Comparison of ENCODE assay signal across 8 cellular contexts in the genomic region with DNA sequence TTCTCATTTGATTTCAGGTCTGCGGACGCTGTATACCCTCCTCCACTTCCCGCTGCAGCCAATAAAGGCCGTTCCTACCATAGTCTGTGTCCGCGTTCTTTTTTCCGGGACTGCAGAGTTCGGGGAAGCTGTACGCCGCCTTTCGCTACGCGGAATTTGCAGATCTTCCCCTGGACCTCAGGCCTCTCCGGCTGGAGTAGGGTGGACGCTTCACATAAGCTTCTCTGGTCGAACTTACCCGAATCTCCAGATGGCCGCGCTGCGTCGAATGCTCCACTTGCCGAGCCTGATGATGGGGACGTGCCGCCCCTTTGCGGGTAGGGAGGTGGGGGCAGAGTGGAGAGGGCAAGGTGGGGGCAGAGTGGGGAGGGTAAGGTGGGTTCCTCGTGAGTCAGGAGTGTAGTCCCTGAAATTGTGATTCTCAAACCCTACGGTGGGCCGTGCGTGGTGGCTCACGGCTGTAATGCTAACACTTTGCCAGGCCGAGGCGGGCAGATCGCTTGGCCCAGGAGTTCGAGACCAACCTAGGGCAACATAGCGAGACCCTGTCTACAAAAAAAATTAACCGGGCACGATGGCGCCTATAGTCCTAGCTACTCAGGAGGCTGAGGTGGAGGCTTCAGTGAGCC. TPM values are rescaled to one million over a fixed set of nuclear protein-coding genes. Genes with fewer than 3 reads are reported as not detected.
A peak's percentile ranks its signal among the peaks of the same experiment; 100 is the strongest.
DNase-seq lines count a peak whose midpoint lies in the region; ATAC-seq and TF ChIP-seq lines count a peak whose summit lies in the region.

No MANE protein-coding gene starts in this region.

- peak overlapping the region; percentile 99 for H3K9ac ChIP-seq in ES-I3 (ENCODE audit: low read depth, low read length)

- H3K4me3 ChIP-seq in HEK293 (ENCODE audit: low read depth, low read length), result peak overlapping the region; percentile 30

- DNase-seq in NCI-H69 (lab: John Stamatoyannopoulos, UW) (peak; percentile 66), erythroblast (lab: John Stamatoyannopoulos, UW) (peak; percentile 71 to 78), superior temporal gyrus (ENCODE audit: extremely low spot score) (peak; percentile 69)
- peak; percentile 66 for DNase-seq in activated T-cell treated with anti-CD3 and anti-CD28 coated beads, Interleukin-2, amount 50 U/mL, for 1 hour
- DNase-seq in naive thymus-derived CD8-positive, alpha-beta T cell, result peak in 9 of 10 donors; percentile 44 to 79 (median 55)

- POLR2A ChIA-PET in HEK293 (lab: Yijun Ruan, JAX), result interaction anchor here (0.7 to 5.0 kb wide), 42 partner anchors 9 to 241 kb away, joined by 3 to 90 read pairs (median 6); a partner anchor contains a TSS
- POLR2A ChIA-PET in naive thymus-derived CD8-positive, alpha-beta T cell (lab: Charles Lee), result interaction anchor here (0.7 to 14.7 kb wide), 44 partner anchors 9 to 1570 kb away, joined by 3 to 541 read pairs (median 10); a partner anchor contains a TSS

- H3K9me3 ChIP-seq in ES-I3 (ENCODE audit: control insufficient read depth, insufficient read depth, low read length), result no peaks in the 10 kb centered on the region
- no peaks in the 10 kb centered on the region for H3K9me3 ChIP-seq in HEK293 (ENCODE audit: control insufficient read depth, insufficient read depth, low read depth, low read length)

- H3K9me3 Mint-ChIP-seq in naive thymus-derived CD8-positive, alpha-beta T cell, result no peaks in the 10 kb centered on the region

- H3K27me3 Mint-ChIP-seq in naive thymus-derived CD8-positive, alpha-beta T cell, result no peaks in the 10 kb centered on the region

- H3K27ac Mint-ChIP-seq in naive thymus-derived CD8-positive, alpha-beta T cell, result peak overlapping the region; percentile 86 to 97 (median 96)

- peak; percentile 22 to 31 for ATAC-seq in naive thymus-derived CD8-positive, alpha-beta T cell
- no peak for ATAC-seq in HG03565 (IDR thresholded peaks at IDR 0.05; ENCODE audit: unreplicated experiment)

- H3K36me3 ChIP-seq in ES-I3 (ENCODE audit: insufficient read depth, low read length) (peaks cover 12% of the 10 kb centered on the region), HEK293 (ENCODE audit: control insufficient read depth in 2 of 2, insufficient read depth in 1 of 2, low read length in 2 of 2) (peaks cover 0 to 43% of the 10 kb centered on the region in 2 experiments; a peak in 2 of 3 replicates)

- peak overlapping the region; percentile 94 to 98 (median 95) for H3K4me3 Mint-ChIP-seq in naive thymus-derived CD8-positive, alpha-beta T cell

- CTCF ChIA-PET in HEK293 (lab: Yijun Ruan, JAX), result interaction anchor here (0.7 to 2.5 kb wide), 8 partner anchors 10 to 73 kb away, joined by 3 to 10 read pairs (median 3); a partner anchor contains a TSS

- H3K27ac ChIP-seq in HEK293 (ENCODE audit: extremely low read depth, low read depth, low read length), result peak overlapping the region; percentile 18; the same call in 1 of the 2 replicates

- H3K4me1 ChIP-seq in ES-I3 (ENCODE audit: insufficient read depth, low read length), result peaks cover 10% of the 10 kb centered on the region; the same call in 1 of the 2 replicates
- no peaks in the 10 kb centered on the region for H3K4me1 ChIP-seq in HEK293 (ENCODE audit: control insufficient read depth, insufficient read depth, low read length)

- no peak for TF ChIP-seq POLR2A in erythroblast (IDR thresholded peaks at IDR 0.05; ENCODE audit: low read length)

- peaks cover 22 to 55% (median 45%) of the 10 kb centered on the region in 4 donors for H3K4me1 Mint-ChIP-seq in naive thymus-derived CD8-positive, alpha-beta T cell

- no peak for TF ChIP-seq CTCF in HEK293 (tag by site-specific recombination; IDR thresholded peaks at IDR 0.05)

- H3K36me3 Mint-ChIP-seq in naive thymus-derived CD8-positive, alpha-beta T cell, result peaks cover 5 to 33% (median 7%) of the 10 kb centered on the region in 3 donors

TF ChIP-seq in HEK293, 187 proteins besides CTCF, POLR2A, EP300 and RAD21:
- TF ChIP-seq ZNF785 (tag by site-specific recombination; IDR thresholded peaks at IDR 0.05) (no peak), ZNF544 (tag by site-specific recombination; IDR thresholded peaks at IDR 0.05) (no peak), ZNF623 (tag by site-specific recombination; IDR thresholded peaks at IDR 0.05) (no peak), ZNF157 (tag by site-specific recombination; IDR thresholded peaks at IDR 0.05) (no peak)
TF ChIP-seq in HEK293: peak in this region for 0.

RNA-seq across cellular contexts. Expression of a gene that starts 0.6 kb away (rescaled TPM):
- total RNA-seq in naive thymus-derived CD8-positive, alpha-beta T cell, result 10 to 100 TPM; 43.6 to 45.0 TPM
- 1 to 10 TPM; 1.8 to 3.7 (median 3.4) TPM for polyA plus RNA-seq in naive thymus-derived CD8-positive, alpha-beta T cell

RNA-seq across cellular contexts. Expression of a gene that starts 0.7 kb away (rescaled TPM):
- total RNA-seq in naive thymus-derived CD8-positive, alpha-beta T cell, result 10 to 100 TPM; 51.8 to 58.0 TPM
- 100 to 1,000 TPM in 2 of 3 donors, 10 to 100 TPM in 1; 99.9 to 149 (median 117) TPM for polyA plus RNA-seq in naive thymus-derived CD8-positive, alpha-beta T cell

RNA-seq across cellular contexts. Expression of a gene that starts 5.7 kb away (rescaled TPM):
- total RNA-seq in naive thymus-derived CD8-positive, alpha-beta T cell, result 1 to 10 TPM; 5.4 to 6.6 TPM
- polyA plus RNA-seq in naive thymus-derived CD8-positive, alpha-beta T cell, result 1 to 10 TPM; 9.1 to 9.7 (median 9.6) TPM

RNA-seq across cellular contexts. Expression of a gene that starts 6.3 kb away (rescaled TPM):
- 10 to 100 TPM; 29.5 to 30.9 TPM for total RNA-seq in naive thymus-derived CD8-positive, alpha-beta T cell
- polyA plus RNA-seq in naive thymus-derived CD8-positive, alpha-beta T cell, result 1 to 10 TPM; 2.4 to 8.3 (median 4.4) TPM

RNA-seq across cellular contexts. Expression of a gene that starts 12.6 kb away (rescaled TPM):
- total RNA-seq in naive thymus-derived CD8-positive, alpha-beta T cell, result 10 to 100 TPM; 25.8 to 27.4 TPM
- polyA plus RNA-seq in naive thymus-derived CD8-positive, alpha-beta T cell, result 10 to 100 TPM; 27.7 to 58.3 (median 45.6) TPM
